ENCODE assay signal across 1 cellular context in genomic region chr6:34457392-34457746, GRCh38.
TF ChIP-seq lines count a peak whose summit lies in the region.

No MANE protein-coding gene starts in this region.

TF ChIP-seq in HepG2, 621 proteins besides CTCF, POLR2A, EP300 and RAD21:
- peak; percentile 1; the same call in 1 of the 2 replicates for TF ChIP-seq HNF1B (CRISPR knock-in tag; IDR thresholded peaks at IDR 0.05)
- no peak for TF ChIP-seq SKIL (CRISPR knock-in tag; IDR thresholded peaks at IDR 0.05; ENCODE audit: borderline replicate concordance)
- TF ChIP-seq ARID4A (CRISPR knock-in tag; IDR thresholded peaks at IDR 0.05; ENCODE audit: borderline replicate concordance): 0 out of 2 replicates have a peak, but pooled peaks have one; percentile 12
